21 cellular contexts compared by ENCODE assay signal in the genomic region with DNA sequence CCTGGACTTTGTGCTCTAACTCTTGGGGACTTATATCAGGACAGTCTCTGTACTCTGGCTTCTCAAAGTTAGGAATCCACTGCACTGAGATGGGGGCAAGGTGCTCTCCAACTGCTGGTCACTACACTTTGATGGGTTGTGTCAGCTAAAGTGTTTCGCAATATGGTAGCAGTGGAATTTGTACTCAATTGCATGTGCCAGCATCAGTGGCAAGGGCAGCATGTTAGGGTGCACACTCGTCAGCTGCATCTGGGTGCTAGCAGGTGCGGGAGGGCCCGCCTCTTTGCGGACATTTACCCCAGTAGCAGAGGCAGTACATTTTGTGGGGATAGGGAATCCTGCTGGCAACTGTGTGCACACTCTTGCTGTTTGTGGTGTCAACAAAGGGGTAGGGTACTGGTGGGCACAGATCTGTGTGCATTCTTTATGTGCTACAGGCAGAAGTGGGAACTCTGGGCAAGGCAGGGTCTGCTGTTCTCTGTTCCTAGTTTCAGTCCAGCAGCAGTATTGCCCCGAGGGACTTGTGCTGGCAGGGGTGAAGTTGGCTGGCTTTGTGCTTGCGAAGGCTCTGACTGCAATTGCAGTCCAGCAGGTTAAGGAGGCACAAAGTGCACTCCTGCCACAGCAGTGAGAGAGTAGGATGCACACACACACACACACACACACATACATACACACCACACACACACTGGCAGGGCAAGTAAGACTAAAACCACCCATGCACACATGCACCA.
DNase-seq lines count a peak whose midpoint lies in the region; FAIRE-seq and TF ChIP-seq lines count a peak whose summit lies in the region.
"Had no signal": no experiment of that assay in that cellular context is flagged by ENCODE, and none has a peak within 500 bp of the region (broad histone marks: within the 10 kb centered on the region; RNA-seq: fewer than 3 reads in every experiment).

No MANE protein-coding gene starts in this region.

- TF ChIP-seq POLR2A in H1 (IDR thresholded peaks at IDR 0.05; ENCODE audit: control extremely low read depth in 1 of 2, low read depth in 2 of 2, low read length in 2 of 2), result no peak
- no peak for TF ChIP-seq POLR2A in vagina (IDR thresholded peaks at IDR 0.05)

- H3K4me3 ChIP-seq in H1 (ENCODE audit: extremely low read depth in 1 of 4, insufficient read depth in 2 of 4, low read depth in 3 of 4, low read length in 4 of 4) (no peak overlapping the region), vagina (no peak overlapping the region)
- H3K4me3 ChIP-seq: SJSA1 had no signal

- peak overlapping the region; percentile 11; the same call in 1 of the 2 replicates for H4K8ac ChIP-seq in H1 (ENCODE audit: extremely low read depth, insufficient read depth, low read length)

- H3K9ac ChIP-seq in H1 (replicated peaks in 1 of 4; ENCODE audit: extremely low read depth in 1 of 4, low read depth in 3 of 4, low read length in 3 of 4), result no peak overlapping the region

- H3K27ac Mint-ChIP-seq in Calu3 (ENCODE audit: unreplicated experiment), result peak overlapping the region; percentile 78
- H3K27ac Mint-ChIP-seq in activated T-helper 1 cell treated with anti-CD3 and anti-CD28 coated beads, Interleukin-12 subunit alpha, Interleukin-12 subunit beta, Interleukin-2, Interleukin-4 antibody, amounts not matched to agents 30 ng/mL and 10 ng/mL and 1 ng/mL, durations not matched to agents 14 hours and 24 hours and 36 hours, result no peak overlapping the region
- H3K27ac Mint-ChIP-seq: CD4-positive, CD25-positive, alpha-beta regulatory T cell; HFFc6; IgD-negative memory B cell had no signal

- H3K4me2 ChIP-seq in H1 (ENCODE audit: insufficient read depth in 1 of 2, low read depth in 2 of 2, low read length in 2 of 2), result no peak overlapping the region

- no peaks in the 10 kb centered on the region for H3K36me3 Mint-ChIP-seq in Calu3 (ENCODE audit: insufficient read depth, unreplicated experiment)
- no peaks in the 10 kb centered on the region for H3K36me3 Mint-ChIP-seq in activated T-helper 1 cell treated with anti-CD3 and anti-CD28 coated beads, Interleukin-12 subunit alpha, Interleukin-12 subunit beta, Interleukin-2, Interleukin-4 antibody, amounts not matched to agents 30 ng/mL and 10 ng/mL and 1 ng/mL, durations not matched to agents 14 hours and 24 hours and 36 hours (ENCODE audit: low read depth)
- H3K36me3 Mint-ChIP-seq: CD4-positive, CD25-positive, alpha-beta regulatory T cell had no signal

- no peaks in the 10 kb centered on the region for H3K27me3 Mint-ChIP-seq in Calu3 (ENCODE audit: unreplicated experiment)
- H3K27me3 Mint-ChIP-seq in activated T-helper 1 cell treated with anti-CD3 and anti-CD28 coated beads, Interleukin-12 subunit alpha, Interleukin-12 subunit beta, Interleukin-2, Interleukin-4 antibody, amounts not matched to agents 30 ng/mL and 10 ng/mL and 1 ng/mL, durations not matched to agents 14 hours and 24 hours and 36 hours (ENCODE audit: insufficient read depth), result no peaks in the 10 kb centered on the region
- H3K27me3 Mint-ChIP-seq: CD4-positive, CD25-positive, alpha-beta regulatory T cell; IgD-negative memory B cell had no signal

- H3K23me2 ChIP-seq in H1 (ENCODE audit: low read depth, low read length), result no peaks in the 10 kb centered on the region

- H3K27ac ChIP-seq in H1 (ENCODE audit: low read depth, low read length) (no peak overlapping the region), vagina (no peak overlapping the region)
- H3K27ac ChIP-seq: SJSA1 had no signal

- TF ChIP-seq RAD21 in Ishikawa (IDR thresholded peaks at IDR 0.05; ENCODE audit: low read depth) (no peak), H1 (IDR thresholded peaks at IDR 0.05 in 1 of 2, conservative IDR thresholded peaks at IDR 0.05 in 1 of 2; ENCODE audit: low read depth in 2 of 2, low read length in 2 of 2) (no peak)

- H4K20me1 ChIP-seq in H1 (replicated peaks in 1 of 2; ENCODE audit: control insufficient read depth in 1 of 2, insufficient read depth in 2 of 2, low read length in 2 of 2), result no peaks in the 10 kb centered on the region

- CTCF ChIA-PET in Calu3 (lab: Charles Lee) (no interaction called here), H1 (lab: Charles Lee; ENCODE audit: partially characterized antibody) (no interaction called here)

- H2BK12ac ChIP-seq in H1 (ENCODE audit: low read depth, low read length), result no peak overlapping the region

- peaks cover 0 to 2% (median 0%) of the 10 kb centered on the region in 4 experiments; a peak in 1 of 8 replicates for H3K36me3 ChIP-seq in H1 (ENCODE audit: control insufficient read depth in 2 of 4, insufficient read depth in 4 of 4, low read length in 3 of 4)
- H3K36me3 ChIP-seq in vagina, result no peaks in the 10 kb centered on the region
- H3K36me3 ChIP-seq: SJSA1 had no signal

- no peak overlapping the region for H2AK5ac ChIP-seq in H1 (ENCODE audit: low read depth, low read length)

- peaks cover 12% of the 10 kb centered on the region for H3K9me3 Mint-ChIP-seq in Calu3 (ENCODE audit: low read depth, unreplicated experiment)
- H3K9me3 Mint-ChIP-seq in activated T-helper 1 cell treated with anti-CD3 and anti-CD28 coated beads, Interleukin-12 subunit alpha, Interleukin-12 subunit beta, Interleukin-2, Interleukin-4 antibody, amounts not matched to agents 30 ng/mL and 10 ng/mL and 1 ng/mL, durations not matched to agents 14 hours and 24 hours and 36 hours, result peaks cover 52% of the 10 kb centered on the region

- no peak overlapping the region for H3K18ac ChIP-seq in H1 (ENCODE audit: extremely low read depth, low read length)

- H3K9me3 ChIP-seq in H1 (ENCODE audit: insufficient read depth in 2 of 2, low read depth in 1 of 2, low read length in 1 of 2) (peaks cover 9 to 12% of the 10 kb centered on the region in 2 experiments; a peak in 3 of 4 replicates), vagina (no peaks in the 10 kb centered on the region)
- H3K9me3 ChIP-seq: SJSA1 had no signal

- no peak for TF ChIP-seq CTCF in Calu3 (IDR thresholded peaks at IDR 0.05; ENCODE audit: unreplicated experiment)
- TF ChIP-seq CTCF in H1 (IDR thresholded peaks at IDR 0.05; ENCODE audit: control extremely low read depth in 1 of 3, insufficient read depth in 1 of 3, low read depth in 1 of 3, low read length in 3 of 3), result no peak
- TF ChIP-seq CTCF in vagina (IDR thresholded peaks at IDR 0.05), result no peak

- FAIRE-seq in H1 (lab: Jason Lieb, UNC), result no peak
- FAIRE-seq: G401.6 had no signal

- H3K79me2 ChIP-seq in H1 (ENCODE audit: control insufficient read depth in 1 of 2, insufficient read depth in 2 of 2, low read length in 2 of 2), result no peaks in the 10 kb centered on the region

- H2BK120ac ChIP-seq in H1 (replicated peaks; ENCODE audit: low read depth, low read length), result no peak overlapping the region

- H2AFZ ChIP-seq in H1 (ENCODE audit: low read length), result no peak overlapping the region

- H2BK15ac ChIP-seq in H1 (ENCODE audit: low read length), result no peak overlapping the region

- no peak overlapping the region for H3K56ac ChIP-seq in H1 (replicated peaks; ENCODE audit: insufficient read length, low read depth, low read length)

- no peaks in the 10 kb centered on the region for H3K4me1 ChIP-seq in H1 (replicated peaks in 1 of 4; ENCODE audit: control insufficient read depth in 3 of 4, insufficient read depth in 4 of 4, low read length in 3 of 4)
- H3K4me1 ChIP-seq in vagina, result no peaks in the 10 kb centered on the region
- H3K4me1 ChIP-seq: SJSA1 had no signal

- WGBS in H1 (ENCODE audit: extremely low coverage in 1 of 2, insufficient coverage in 1 of 2, insufficient read length in 1 of 2, insufficient replicate concordance in 2 of 2, low coverage in 1 of 2, low lambda C conversion rate in 2 of 2, missing lambda C conversion rate in 1 of 2), 2 experiments, result 92% methylated on average over 7 of the region's 7 CpGs; no CpG with 5 or more reads in 1 of the 2 experiments

- DNase-seq in Calu3 (no peak), H1 (ENCODE audit: low read depth in 1 of 2, low spot score in 2 of 2) (no peak), posterior vena cava (ENCODE audit: low spot score) (peak; percentile 52), vagina (ENCODE audit: extremely low spot score in 2 of 2) (no peak), NCI-H146 (lab: John Stamatoyannopoulos, UW) (no peak)
- DNase-seq in activated T-helper 1 cell treated with anti-CD3 and anti-CD28 coated beads, Interleukin-12 subunit alpha, Interleukin-12 subunit beta, Interleukin-2, Interleukin-4 antibody, amounts not matched to agents 30 ng/mL and 10 ng/mL and 1 ng/mL, durations not matched to agents 14 hours and 24 hours and 36 hours (ENCODE audit: low spot score), result no peak
- DNase-seq: CD4-positive, CD25-positive, alpha-beta regulatory T cell; COR-L47; H7; HFFc6; Kasumi-1; MM.1S; NCI-H1417 treated with DMSO at 0.1 percent for 48 hours; NCI-H1930; NCI-H226; NCI-H524; NCI-H82 had no signal

- H3K79me1 ChIP-seq in H1 (ENCODE audit: low read depth, low read length), result no peaks in the 10 kb centered on the region

- no peak overlapping the region for H2BK5ac ChIP-seq in H1 (ENCODE audit: low read depth, low read length)

- peaks cover 21% of the 10 kb centered on the region for H3K4me1 Mint-ChIP-seq in Calu3 (ENCODE audit: low read depth, unreplicated experiment)
- H3K4me1 Mint-ChIP-seq in activated T-helper 1 cell treated with anti-CD3 and anti-CD28 coated beads, Interleukin-12 subunit alpha, Interleukin-12 subunit beta, Interleukin-2, Interleukin-4 antibody, amounts not matched to agents 30 ng/mL and 10 ng/mL and 1 ng/mL, durations not matched to agents 14 hours and 24 hours and 36 hours (ENCODE audit: low read depth), result no peaks in the 10 kb centered on the region
- H3K4me1 Mint-ChIP-seq: CD4-positive, CD25-positive, alpha-beta regulatory T cell had no signal

- POLR2A ChIA-PET in H1 (lab: Charles Lee; ENCODE audit: partially characterized antibody), result no interaction called here

- intact Hi-C loops in Calu3 (cut with micrococcal nuclease; ENCODE audit: unreplicated experiment), result loop anchor here (10.0 kb wide), 1 partner anchor 108 kb away; no protein-coding TSS in a partner anchor
- intact Hi-C loops in posterior vena cava (cut with DNase I), result no loop called here
- intact Hi-C loops in activated T-helper 1 cell treated with anti-CD3 and anti-CD28 coated beads, Interleukin-12 subunit alpha, Interleukin-12 subunit beta, Interleukin-2, Interleukin-4 antibody, amounts not matched to agents 30 ng/mL and 10 ng/mL and 1 ng/mL, durations not matched to agents 14 hours and 24 hours and 36 hours (cut with micrococcal nuclease), result no loop called here
- intact Hi-C loops in vagina (cut with DNase I), result no loop called here

- H4K91ac ChIP-seq in H1 (replicated peaks; ENCODE audit: insufficient read length, low read length), result no peak overlapping the region

- BruUV-seq in Calu3 (replicated peaks; lab: Mats Ljungman, UMichigan), result no TSS peak

- no peak overlapping the region for H3K14ac ChIP-seq in H1 (ENCODE audit: insufficient read length)

- no peak overlapping the region for H3K4ac ChIP-seq in H1 (replicated peaks; ENCODE audit: insufficient read length, low read depth, low read length)

- H3K27me3 ChIP-seq in H1 (replicated peaks in 1 of 4; ENCODE audit: control insufficient read depth in 3 of 4, extremely low read depth in 1 of 4, insufficient read depth in 3 of 4, low read length in 3 of 4) (no peaks in the 10 kb centered on the region), vagina (no peaks in the 10 kb centered on the region)
- H3K27me3 ChIP-seq: SJSA1 had no signal

- no peak overlapping the region for H2BK20ac ChIP-seq in H1 (ENCODE audit: low read length)

- TF ChIP-seq EP300 in Ishikawa (IDR thresholded peaks at IDR 0.05; ENCODE audit: borderline replicate concordance) (no peak), H1 (IDR thresholded peaks at IDR 0.05; ENCODE audit: borderline replicate concordance in 1 of 2, low read depth in 2 of 2, low read length in 2 of 2) (no peak)

- H4K5ac ChIP-seq in H1 (ENCODE audit: insufficient read length, low read depth, low read length), result no peak overlapping the region

- H3K4me3 Mint-ChIP-seq in Calu3 (ENCODE audit: low read depth, unreplicated experiment), result no peak overlapping the region
- no peak overlapping the region for H3K4me3 Mint-ChIP-seq in activated T-helper 1 cell treated with anti-CD3 and anti-CD28 coated beads, Interleukin-12 subunit alpha, Interleukin-12 subunit beta, Interleukin-2, Interleukin-4 antibody, amounts not matched to agents 30 ng/mL and 10 ng/mL and 1 ng/mL, durations not matched to agents 14 hours and 24 hours and 36 hours
- H3K4me3 Mint-ChIP-seq: CD4-positive, CD25-positive, alpha-beta regulatory T cell; HFFc6; IgD-negative memory B cell had no signal

- H3K23ac ChIP-seq in H1 (ENCODE audit: insufficient read length), result no peak overlapping the region
